In genomic region chr6:37175332-37176267, GRCh38 we compare ENCODE assay signal across 13 cellular contexts. TPM values are rescaled to one million over a fixed set of nuclear protein-coding genes. Genes with fewer than 3 reads are reported as not detected.
DNase-seq lines count a peak whose midpoint lies in the region; ATAC-seq and TF ChIP-seq lines count a peak whose summit lies in the region.
"Had no signal": no experiment of that assay in that cellular context is flagged by ENCODE, and none has a peak within 500 bp of the region (broad histone marks: within the 10 kb centered on the region; RNA-seq: fewer than 3 reads in every experiment).

No MANE protein-coding gene starts in this region.

- peak overlapping the region; percentile 14 for H3K4me2 ChIP-seq in SU-DHL-6 (ENCODE audit: low read depth, low read length, poor library complexity, severe bottlenecking)

- WGBS in esophagus squamous epithelium, 2 donors = 77 to 90% methylated on average over 15 to 18 of the region's 18 CpGs

- H3K9me2 ChIP-seq in SU-DHL-6 (replicated peaks; ENCODE audit: insufficient read depth, low read length) = no peaks in the 10 kb centered on the region

- H3K36me3 ChIP-seq in GM06990 (ENCODE audit: control insufficient read depth, insufficient read depth, low read length) (peaks cover 9% of the 10 kb centered on the region), SU-DHL-6 (ENCODE audit: low read length) (peaks cover 45% of the 10 kb centered on the region), esophagus squamous epithelium (peaks cover 13 to 37% (median 25%) of the 10 kb centered on the region in 3 donors)

- no peak for TF ChIP-seq POLR2A in esophagus squamous epithelium (IDR thresholded peaks at IDR 0.05)

- H3K4me3 ChIP-seq in GM06990 (replicated peaks; ENCODE audit: low read depth, low read length) = no peak overlapping the region
- no peak overlapping the region for H3K4me3 ChIP-seq in SU-DHL-6 (ENCODE audit: insufficient read depth, low read length, poor library complexity, severe bottlenecking)
- H3K4me3 ChIP-seq in esophagus squamous epithelium = peak overlapping the region in 2 of 4 donors; percentile 3 to 86

- H3K79me2 ChIP-seq in SU-DHL-6 (ENCODE audit: insufficient read depth, low read length) = peaks cover 41% of the 10 kb centered on the region

- TF ChIP-seq CTCF in GM06990 (IDR thresholded peaks at IDR 0.05; ENCODE audit: insufficient read depth, low read length, poor library complexity, severe bottlenecking) (no peak), SU-DHL-6 (IDR thresholded peaks at IDR 0.05; ENCODE audit: insufficient read depth, low read length, poor library complexity, severe bottlenecking) (no peak), esophagus squamous epithelium (IDR thresholded peaks at IDR 0.05) (no peak)

- H3K27ac ChIP-seq in SU-DHL-6 (ENCODE audit: low read depth, low read length) (peak overlapping the region; percentile 5), esophagus squamous epithelium (peak overlapping the region in 3 of 4 donors; percentile 95 to 97 (median 95))

- DNase-seq in GM06990 (ENCODE audit: extremely low read depth, insufficient read length) (peak; percentile 62), esophagus squamous epithelium (lab: John Stamatoyannopoulos, UW) (no peak), iPS-NIHi7 (ENCODE audit: extremely low spot score) (no peak)
- DNase-seq in activated CD8-positive, alpha-beta memory T cell treated with anti-CD3 and anti-CD28 coated beads, Interleukin-2, amount 50 U/mL, for 4 hours = no peak
- no peak for DNase-seq in stimulated activated naive CD4-positive, alpha-beta T cell treated with Interleukin-2 at 50 U/mL for 16 hours (lab: John Stamatoyannopoulos, UW)
- DNase-seq: amniotic stem cell, DMS153, NCI-H187 had no signal

- H3K27me3 ChIP-seq in GM06990 (replicated peaks; ENCODE audit: control insufficient read depth, insufficient read depth, low read length) (no peaks in the 10 kb centered on the region), SU-DHL-6 (ENCODE audit: low read length) (no peaks in the 10 kb centered on the region), esophagus squamous epithelium (no peaks in the 10 kb centered on the region)
- H3K27me3 ChIP-seq: left lung had no signal

- H2AFZ ChIP-seq in SU-DHL-6 (ENCODE audit: low read depth, low read length, severe bottlenecking) = no peak overlapping the region

- H3K9me3 ChIP-seq in SU-DHL-6 (ENCODE audit: insufficient read depth, low read length) = no peaks in the 10 kb centered on the region
- no peaks in the 10 kb centered on the region for H3K9me3 ChIP-seq in esophagus squamous epithelium
- H3K9me3 ChIP-seq: left lung had no signal

- ATAC-seq in GM21619 (IDR thresholded peaks at IDR 0.05; ENCODE audit: unreplicated experiment) = peak; percentile 32
- no peak for ATAC-seq in HG02571 (IDR thresholded peaks at IDR 0.05; ENCODE audit: unreplicated experiment)
- ATAC-seq: left lung, sciatic nerve had no signal

- peaks cover 5 to 65% (median 15%) of the 10 kb centered on the region in 3 donors for H3K4me1 ChIP-seq in esophagus squamous epithelium

- H3F3A ChIP-seq in SU-DHL-6 (ENCODE audit: insufficient read depth) = peaks cover 65% of the 10 kb centered on the region

- no peak overlapping the region for H3K9ac ChIP-seq in SU-DHL-6 (ENCODE audit: low read length)

- intact Hi-C loops in esophagus squamous epithelium (cut with DNase I) = loop anchor here (10.0 kb wide), 1 partner anchor 151 kb away; no protein-coding TSS in a partner anchor

- peaks cover 35% of the 10 kb centered on the region for H4K20me1 ChIP-seq in SU-DHL-6 (ENCODE audit: low read depth, low read length)

RNA-seq across cellular contexts. Expression of gene PIM1, which starts 5.6 kb away (rescaled TPM):
- 100 to 1,000 TPM in 2 of 4 donors, 10 to 100 TPM in 2; 57.3 to 206 (median 96.6) TPM for total RNA-seq in esophagus squamous epithelium
